In genomic region chr7:5596046-5596895, GRCh38 we compare ENCODE assay signal across 1 cellular context.
TF ChIP-seq lines count a peak whose summit lies in the region.

No MANE protein-coding gene starts in this region.

TF ChIP-seq in K562, 482 proteins besides CTCF, POLR2A, EP300 and RAD21 (continued from another document and continues in another):
- TF ChIP-seq GTF3C2 (IDR thresholded peaks at IDR 0.05; ENCODE audit: borderline replicate concordance, extremely low read depth, insufficient read length) (no peak), ZFPM2 (CRISPR knock-in tag; IDR thresholded peaks at IDR 0.05) (no peak), TBP (optimal IDR thresholded peaks at IDR 0.05; ENCODE audit: low read depth, low read length) (no peak), GABPA (tag; conservative IDR thresholded peaks at IDR 0.05; ENCODE audit: low read depth) (peak; percentile 46; the same call in 1 of the 2 replicates), ZNF780A (CRISPR knock-in tag; IDR thresholded peaks at IDR 0.05) (no peak), TAF15 (IDR thresholded peaks at IDR 0.05; ENCODE audit: low read depth, low read length) (no peak), RFX1 (IDR thresholded peaks at IDR 0.05) (no peak), NCOR1 (IDR thresholded peaks at IDR 0.05) (0 out of 2 replicates have a peak, but pooled peaks have one; percentile 27), PURB (CRISPR knock-in tag; IDR thresholded peaks at IDR 0.05; ENCODE audit: low read depth) (no peak), PRMT5 (CRISPR knock-in tag; IDR thresholded peaks at IDR 0.05) (no peak), ZBTB26 (CRISPR knock-in tag; IDR thresholded peaks at IDR 0.05) (no peak), HNRNPL (IDR thresholded peaks at IDR 0.05; ENCODE audit: low read depth, low read length) (no peak), CHD4 (IDR thresholded peaks at IDR 0.05; ENCODE audit: insufficient read depth, insufficient replicate concordance, low read depth, low read length, poor library complexity, severe bottlenecking) (no peak), ZNF830 (CRISPR knock-in tag; IDR thresholded peaks at IDR 0.05) (no peak), ZNF609 (CRISPR knock-in tag; IDR thresholded peaks at IDR 0.05; ENCODE audit: borderline replicate concordance) (no peak), XRCC5 (IDR thresholded peaks at IDR 0.05; ENCODE audit: low read depth, low read length) (0 out of 2 replicates have a peak, but pooled peaks have one; percentile 30), CBFA2T2 (conservative IDR thresholded peaks at IDR 0.05) (no peak), SPI1 (IDR thresholded peaks at IDR 0.05; ENCODE audit: borderline replicate concordance, low read depth, low read length) (0 out of 2 replicates have a peak, but pooled peaks have one; percentile 42), RERE (CRISPR knock-in tag; IDR thresholded peaks at IDR 0.05; ENCODE audit: borderline replicate concordance) (no peak), ARID3A (IDR thresholded peaks at IDR 0.05; ENCODE audit: borderline replicate concordance, low read depth, low read length) (no peak), PRDM10 (IDR thresholded peaks at IDR 0.05; ENCODE audit: partially characterized antibody) (no peak), FOXA3 (CRISPR knock-in tag; conservative IDR thresholded peaks at IDR 0.05 in 1 of 2, IDR thresholded peaks at IDR 0.05 in 1 of 2) (no peak), SMARCE1 (IDR thresholded peaks at IDR 0.05) (no peak), SIRT6 (IDR thresholded peaks at IDR 0.05; ENCODE audit: low read depth, low read length) (no peak), ATF2 (CRISPR knock-in tag; IDR thresholded peaks at IDR 0.05) (no peak), ATF7 (IDR thresholded peaks at IDR 0.05) (peak; percentile 51; the same call in 1 of the 2 replicates), SRSF7 (optimal IDR thresholded peaks at IDR 0.05; ENCODE audit: low read depth, low read length) (no peak), ZKSCAN3 (CRISPR knock-in tag; IDR thresholded peaks at IDR 0.05) (no peak), ZFX (CRISPR knock-in tag; IDR thresholded peaks at IDR 0.05) (0 out of 2 replicates have a peak, but pooled peaks have one; percentile 18), YY1 (IDR thresholded peaks at IDR 0.05; ENCODE audit: borderline replicate concordance in 1 of 3, control insufficient read depth in 1 of 3, extremely low read depth in 1 of 3, insufficient read depth in 3 of 3, insufficient read length in 1 of 3, insufficient replicate concordance in 2 of 3, low read depth in 1 of 3, low read length in 2 of 3) (peak; percentile 61 to 94 (median 88)), JUND (IDR thresholded peaks at IDR 0.05; ENCODE audit: borderline replicate concordance, low read depth, low read length) (peak; percentile 89), JUND (tag; IDR thresholded peaks at IDR 0.05; ENCODE audit: borderline replicate concordance, low read depth, low read length) (peak; percentile 57; the same call in 1 of the 3 replicates), SUPT5H (IDR thresholded peaks at IDR 0.05) (peak; percentile 31; the same call in 1 of the 2 replicates), PPARD (CRISPR knock-in tag; IDR thresholded peaks at IDR 0.05) (no peak), ZNF212 (CRISPR knock-in tag; IDR thresholded peaks at IDR 0.05) (no peak), SIX5 (IDR thresholded peaks at IDR 0.05; ENCODE audit: borderline replicate concordance in 1 of 2, insufficient read depth in 1 of 2, low read depth in 1 of 2, low read length in 2 of 2) (no peak), CHCHD3 (CRISPR knock-in tag; IDR thresholded peaks at IDR 0.05) (no peak), HNRNPH1 (optimal IDR thresholded peaks at IDR 0.05; ENCODE audit: low read depth, low read length) (no peak), ZNF311 (CRISPR knock-in tag; IDR thresholded peaks at IDR 0.05) (no peak), ZFP36 (IDR thresholded peaks at IDR 0.05; ENCODE audit: low read depth, low read length, partially characterized antibody) (no peak), RUNX1 (IDR thresholded peaks at IDR 0.05; ENCODE audit: low read depth) (no peak)
